23 cellular contexts compared by ENCODE assay signal in the genomic region with DNA sequence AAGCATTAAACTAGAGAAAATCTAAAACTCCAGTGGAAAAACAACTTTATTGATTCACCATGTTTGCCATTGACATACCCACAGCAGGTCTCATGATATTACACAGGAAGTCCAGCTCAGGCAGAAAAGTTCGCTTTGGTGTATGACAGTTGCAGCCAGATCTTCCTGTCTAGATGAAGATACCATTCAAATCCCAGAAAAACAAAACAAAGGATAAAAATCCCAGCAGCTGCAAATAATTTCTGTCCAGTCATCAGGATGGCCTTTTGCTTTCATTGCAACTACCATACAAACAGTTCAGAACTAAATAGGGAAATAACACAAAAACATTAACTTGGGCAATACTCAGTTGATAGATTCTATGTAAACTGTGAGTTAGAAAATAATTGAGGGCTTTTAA.
A peak's percentile ranks its signal among the peaks of the same experiment; 100 is the strongest.
DNase-seq lines count a peak whose midpoint lies in the region; ATAC-seq, FAIRE-seq and TF ChIP-seq lines count a peak whose summit lies in the region.
"Had no signal": no experiment of that assay in that cellular context is flagged by ENCODE, and none has a peak within 500 bp of the region (broad histone marks: within the 10 kb centered on the region; RNA-seq: fewer than 3 reads in every experiment).

No MANE protein-coding gene starts in this region.

- 86% methylated on average over 1 of the region's 1 CpG for WGBS in SK-N-SH (ENCODE audit: low lambda C conversion rate)
- 49% methylated on average over 1 of the region's 1 CpG for WGBS in mesenchymal stem cell

- POLR2A ChIA-PET in SK-N-SH (lab: Yijun Ruan, JAX) = no interaction called here

- ATAC-seq in SK-N-SH treated with all-trans-retinoic acid at 6 μM for 48 hours = no peak
- no peak for ATAC-seq in upper lobe of right lung
- ATAC-seq: stimulated activated naive CD8-positive, alpha-beta T cell treated with anti-CD3 and anti-CD28 coated beads, Interleukin-15, amount 100 ng/mL, for 72 hours had no signal

- no peak overlapping the region for H3K4me3 ChIP-seq in SK-N-SH (ENCODE audit: low read depth in 2 of 2, low read length in 1 of 2)
- H3K4me3 ChIP-seq in choroid plexus epithelial cell (ENCODE audit: low read depth, low read length) = no peak overlapping the region
- no peak overlapping the region for H3K4me3 ChIP-seq in mesenchymal stem cell (ENCODE audit: insufficient read depth in 1 of 2, low read depth in 1 of 2, low read length in 2 of 2)
- no peak overlapping the region for H3K4me3 ChIP-seq in upper lobe of right lung
- H3K4me3 ChIP-seq: breast epithelium, SJSA1, upper lobe of left lung had no signal

- H3K9me3 ChIP-seq in SK-N-SH = no peaks in the 10 kb centered on the region
- H3K9me3 ChIP-seq in mesenchymal stem cell (ENCODE audit: control insufficient read depth, low read length) = peaks cover 13% of the 10 kb centered on the region
- no peaks in the 10 kb centered on the region for H3K9me3 ChIP-seq in upper lobe of right lung

- H2BK12ac ChIP-seq in mesenchymal stem cell (ENCODE audit: low read length in 2 of 2) = no peak overlapping the region

- H2AFZ ChIP-seq in SK-N-SH (ENCODE audit: low read depth) = peak overlapping the region; percentile 67
- H2AFZ ChIP-seq in mesenchymal stem cell (ENCODE audit: low read depth, low read length) = no peak overlapping the region

- H2BK120ac ChIP-seq in mesenchymal stem cell (ENCODE audit: low read depth, low read length) = no peak overlapping the region

- no peaks in the 10 kb centered on the region for H3K9me2 ChIP-seq in SK-N-SH

- H3K23ac ChIP-seq in mesenchymal stem cell (ENCODE audit: low read length in 2 of 2) = no peak overlapping the region

- no peaks in the 10 kb centered on the region for H4K20me1 ChIP-seq in SK-N-SH (ENCODE audit: insufficient read depth)

- TF ChIP-seq RAD21 in SK-N-SH (IDR thresholded peaks at IDR 0.05; ENCODE audit: low read length) = no peak

- DNase-seq in SK-N-SH = peak; percentile 1
- DNase-seq in choroid plexus epithelial cell (ENCODE audit: low read depth) = peak; percentile 4
- DNase-seq in mesenchymal stem cell = peak; percentile 21
- no peak for DNase-seq in NCI-H1048 (lab: John Stamatoyannopoulos, UW)
- DNase-seq in HTR-8/SVneo (ENCODE audit: insufficient read length, low spot score) = no peak
- no peak for DNase-seq in upper lobe of right lung
- DNase-seq in NCI-H1694 (lab: John Stamatoyannopoulos, UW) = no peak
- DNase-seq: activated effector memory CD4-positive, alpha-beta T cell treated with anti-CD3 and anti-CD28 coated beads, Interleukin-2, amount 50 U/mL, for 16 hours; KG1; NCI-H2029 treated with DMSO at 0.1 percent for 48 hours; NCI-H345; NCI-H82; nephron progenitor cell; small intestine; stimulated activated CD4-positive, alpha-beta T cell treated with anti-CD3 and anti-CD28 coated beads, Interleukin-2, amount 100 ng/mL, for 48 hours; stimulated activated naive CD8-positive, alpha-beta T cell treated with anti-CD3 and anti-CD28 coated beads, Interleukin-15, amount 100 ng/mL, for 72 hours; T-helper 2 cell had no signal

- H3K4me2 ChIP-seq in SK-N-SH (peak overlapping the region; percentile 35; the same call in 1 of the 2 replicates), mesenchymal stem cell (ENCODE audit: low read length, poor library complexity, severe bottlenecking) (no peak overlapping the region)

- H3K4ac ChIP-seq in mesenchymal stem cell (ENCODE audit: low read depth in 1 of 2, low read length in 2 of 2) = no peak overlapping the region

- H4K91ac ChIP-seq in mesenchymal stem cell (ENCODE audit: low read length) = no peak overlapping the region

- H3K79me1 ChIP-seq in mesenchymal stem cell (replicated peaks; ENCODE audit: low read length, poor library complexity, severe bottlenecking) = no peaks in the 10 kb centered on the region

- H3K18ac ChIP-seq in mesenchymal stem cell (ENCODE audit: low read depth in 1 of 2, low read length in 2 of 2) = no peak overlapping the region

- intact Hi-C loops in upper lobe of right lung (cut with DNase I) = no loop called here

- H3K27ac ChIP-seq in SK-N-SH (ENCODE audit: low read depth in 2 of 2, low read length in 1 of 2) (peak overlapping the region; percentile 40 to 55; a peak in 3 of 4 replicates), mesenchymal stem cell (ENCODE audit: low read length, poor library complexity, severe bottlenecking) (no peak overlapping the region), upper lobe of right lung (no peak overlapping the region)
- H3K27ac ChIP-seq: breast epithelium, epithelial cell of prostate, SJSA1, upper lobe of left lung, VCaP had no signal

- TF ChIP-seq CTCF in SK-N-SH (IDR thresholded peaks at IDR 0.05) (no peak), choroid plexus epithelial cell (conservative IDR thresholded peaks at IDR 0.05; ENCODE audit: low read depth, low read length) (no peak), upper lobe of right lung (IDR thresholded peaks at IDR 0.05) (no peak)

- no peak overlapping the region for H3K14ac ChIP-seq in mesenchymal stem cell (ENCODE audit: low read length in 2 of 2)

- no peaks in the 10 kb centered on the region for H3K36me3 ChIP-seq in SK-N-SH (replicated peaks in 1 of 2; ENCODE audit: control insufficient read depth in 1 of 2, insufficient read depth in 2 of 2, low read length in 1 of 2)
- no peaks in the 10 kb centered on the region for H3K36me3 ChIP-seq in mesenchymal stem cell (ENCODE audit: control insufficient read depth in 1 of 2, insufficient read depth in 2 of 2, low read depth in 1 of 2, low read length in 2 of 2)
- no peaks in the 10 kb centered on the region for H3K36me3 ChIP-seq in upper lobe of right lung
- H3K36me3 ChIP-seq: breast epithelium, SJSA1, upper lobe of left lung had no signal

- H3K27me3 ChIP-seq in SK-N-SH (ENCODE audit: insufficient read depth) (no peaks in the 10 kb centered on the region), mesenchymal stem cell (ENCODE audit: control insufficient read depth in 1 of 2, insufficient read depth in 1 of 2, low read length in 2 of 2) (no peaks in the 10 kb centered on the region), upper lobe of right lung (no peaks in the 10 kb centered on the region)
- H3K27me3 ChIP-seq: breast epithelium, SJSA1, upper lobe of left lung had no signal

- CTCF ChIA-PET in SK-N-SH (lab: Yijun Ruan, JAX) = no interaction called here

- H3K4me1 ChIP-seq in SK-N-SH (ENCODE audit: control insufficient read depth in 1 of 2, insufficient read depth in 2 of 2, low read depth in 1 of 2, low read length in 1 of 2) = no peaks in the 10 kb centered on the region; a peak in 1 of 4 replicates
- H3K4me1 ChIP-seq in mesenchymal stem cell (ENCODE audit: control insufficient read depth, insufficient read depth, low read depth, low read length) = no peaks in the 10 kb centered on the region
- H3K4me1 ChIP-seq in upper lobe of right lung = no peaks in the 10 kb centered on the region
- H3K4me1 ChIP-seq: breast epithelium, SJSA1, upper lobe of left lung had no signal

- TF ChIP-seq EP300 in SK-N-SH (IDR thresholded peaks at IDR 0.05; ENCODE audit: borderline replicate concordance in 1 of 2, low read depth in 1 of 2, low read length in 1 of 2) = no peak

- no peak overlapping the region for H2BK15ac ChIP-seq in mesenchymal stem cell (ENCODE audit: low read depth, poor library complexity, severe bottlenecking)

- no peak overlapping the region for H4K8ac ChIP-seq in mesenchymal stem cell (ENCODE audit: low read length)

- no peak overlapping the region for H2AK5ac ChIP-seq in mesenchymal stem cell (ENCODE audit: low read length, severe bottlenecking)

- no peaks in the 10 kb centered on the region for H3F3A ChIP-seq in SK-N-SH (replicated peaks; ENCODE audit: insufficient read depth)

- no peak for FAIRE-seq in HTR-8/SVneo (lab: Jason Lieb, UNC)
- FAIRE-seq: small intestine had no signal

- H3K9ac ChIP-seq in SK-N-SH (no peak overlapping the region), mesenchymal stem cell (ENCODE audit: low read length) (peak overlapping the region; percentile 34)

- no peak overlapping the region for H2BK5ac ChIP-seq in mesenchymal stem cell (ENCODE audit: low read depth, low read length, poor library complexity, severe bottlenecking)

- H3K79me2 ChIP-seq in SK-N-SH (ENCODE audit: insufficient read depth) = no peaks in the 10 kb centered on the region

TF ChIP-seq in SK-N-SH treated with all-trans-retinoic acid at 6 μM for 48 hours, 23 proteins besides CTCF, POLR2A, EP300 and RAD21 (continues in another document):
- TF ChIP-seq, protein P1, sequence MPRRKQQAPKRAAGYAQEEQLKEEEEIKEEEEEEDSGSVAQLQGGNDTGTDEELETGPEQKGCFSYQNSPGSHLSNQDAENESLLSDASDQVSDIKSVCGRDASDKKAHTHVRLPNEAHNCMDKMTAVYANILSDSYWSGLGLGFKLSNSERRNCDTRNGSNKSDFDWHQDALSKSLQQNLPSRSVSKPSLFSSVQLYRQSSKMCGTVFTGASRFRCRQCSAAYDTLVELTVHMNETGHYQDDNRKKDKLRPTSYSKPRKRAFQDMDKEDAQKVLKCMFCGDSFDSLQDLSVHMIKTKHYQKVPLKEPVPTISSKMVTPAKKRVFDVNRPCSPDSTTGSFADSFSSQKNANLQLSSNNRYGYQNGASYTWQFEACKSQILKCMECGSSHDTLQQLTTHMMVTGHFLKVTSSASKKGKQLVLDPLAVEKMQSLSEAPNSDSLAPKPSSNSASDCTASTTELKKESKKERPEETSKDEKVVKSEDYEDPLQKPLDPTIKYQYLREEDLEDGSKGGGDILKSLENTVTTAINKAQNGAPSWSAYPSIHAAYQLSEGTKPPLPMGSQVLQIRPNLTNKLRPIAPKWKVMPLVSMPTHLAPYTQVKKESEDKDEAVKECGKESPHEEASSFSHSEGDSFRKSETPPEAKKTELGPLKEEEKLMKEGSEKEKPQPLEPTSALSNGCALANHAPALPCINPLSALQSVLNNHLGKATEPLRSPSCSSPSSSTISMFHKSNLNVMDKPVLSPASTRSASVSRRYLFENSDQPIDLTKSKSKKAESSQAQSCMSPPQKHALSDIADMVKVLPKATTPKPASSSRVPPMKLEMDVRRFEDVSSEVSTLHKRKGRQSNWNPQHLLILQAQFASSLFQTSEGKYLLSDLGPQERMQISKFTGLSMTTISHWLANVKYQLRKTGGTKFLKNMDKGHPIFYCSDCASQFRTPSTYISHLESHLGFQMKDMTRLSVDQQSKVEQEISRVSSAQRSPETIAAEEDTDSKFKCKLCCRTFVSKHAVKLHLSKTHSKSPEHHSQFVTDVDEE (CRISPR knock-in tag; IDR thresholded peaks at IDR 0.05) = no peak
- no peak for TF ChIP-seq ZNF565 (CRISPR knock-in tag; conservative IDR thresholded peaks at IDR 0.05; ENCODE audit: low read depth)
- TF ChIP-seq ZC3H10 (CRISPR knock-in tag; IDR thresholded peaks at IDR 0.05) = no peak

Comparison
In these comparisons a context has a peak if more than half of its experiments do, and no peak if none do; other contexts are left out.
1. DNase-seq: peak in SK-N-SH (single experiment), choroid plexus epithelial cell (single experiment) and mesenchymal stem cell (single experiment); none in NCI-H1048 (single experiment), HTR-8/SVneo (single experiment), upper lobe of right lung (single experiment) and NCI-H1694 (single experiment).
2. H3K27ac ChIP-seq: peak in SK-N-SH (2 of 2); none in mesenchymal stem cell (single experiment) and upper lobe of right lung (single experiment).